Comparison of ENCODE assay signal across 1 cellular context in genomic region chr17:75719732-75720131, GRCh38.
TF ChIP-seq lines count a peak whose summit lies in the region.

No MANE protein-coding gene starts in this region.

TF ChIP-seq in WTC11, 78 proteins besides CTCF, POLR2A, EP300 and RAD21 (continued from another document):
- TF ChIP-seq PRDM15 (CRISPR knock-in tag; IDR thresholded peaks at IDR 0.05): no peak
- no peak for TF ChIP-seq HMGA2 (CRISPR knock-in tag; IDR thresholded peaks at IDR 0.05)
- TF ChIP-seq MAX (CRISPR knock-in tag; IDR thresholded peaks at IDR 0.05): no peak
- no peak for TF ChIP-seq TCF7 (CRISPR knock-in tag; IDR thresholded peaks at IDR 0.05; ENCODE audit: low read depth)
